ENCODE assay signal across 19 cellular contexts in the genomic region with DNA sequence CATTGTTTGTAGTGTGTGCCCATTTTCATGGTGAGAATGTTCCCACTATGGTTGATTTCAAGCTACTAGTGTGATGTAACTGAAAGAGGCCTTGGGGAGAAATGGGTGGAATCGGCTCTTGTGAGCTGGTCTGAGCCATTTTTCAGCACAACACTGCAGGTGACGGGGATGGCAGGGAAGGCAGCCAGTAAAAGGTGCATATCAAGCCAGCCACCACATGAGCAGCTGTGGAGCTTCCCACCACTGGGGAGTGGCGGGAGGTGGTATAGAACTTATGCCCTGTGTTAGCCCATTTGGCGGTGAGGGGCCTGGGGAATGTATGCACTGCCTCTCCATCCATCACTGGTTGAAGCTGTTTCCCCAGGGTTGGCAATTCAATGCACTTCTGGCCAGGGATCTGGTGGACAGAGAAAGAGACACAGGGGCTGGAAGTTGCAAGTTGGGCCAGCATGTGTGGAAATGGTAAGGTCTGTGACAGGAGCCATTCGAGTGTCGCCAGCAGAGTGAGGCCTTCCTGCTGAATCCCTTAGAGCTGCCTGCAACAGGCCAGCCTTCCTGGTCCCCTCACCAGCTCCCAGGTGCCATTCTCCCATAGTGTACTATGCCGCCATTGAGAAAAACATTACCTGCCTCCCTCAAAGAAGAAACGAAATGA. TPM values are rescaled to one million over a fixed set of nuclear protein-coding genes. Genes with fewer than 3 reads are reported as not detected.
A peak's percentile ranks its signal among the peaks of the same experiment; 100 is the strongest.
DNase-seq lines count a peak whose midpoint lies in the region; ATAC-seq, FAIRE-seq and TF ChIP-seq lines count a peak whose summit lies in the region.
"Had no signal": no experiment of that assay in that cellular context is flagged by ENCODE, and none has a peak within 500 bp of the region (broad histone marks: within the 10 kb centered on the region; RNA-seq: fewer than 3 reads in every experiment).

No MANE protein-coding gene starts in this region.

- peaks cover 4% of the 10 kb centered on the region for H3K4me1 Mint-ChIP-seq in activated CD8-positive, alpha-beta T cell treated with anti-CD3 and anti-CD28 coated beads, Interleukin-2, amount 10 ng/mL, durations not matched to agents 7 days and 5 days (ENCODE audit: low read depth)
- peaks cover 9% of the 10 kb centered on the region for H3K4me1 Mint-ChIP-seq in activated CD8-positive, alpha-beta T cell treated with anti-CD3 and anti-CD28 coated beads for 36 hours (ENCODE audit: low read depth)
- H3K4me1 Mint-ChIP-seq in neural crest cell: peaks cover 7% of the 10 kb centered on the region

- peaks cover 0 to 2% (median 0%) of the 10 kb centered on the region in 4 experiments; a peak in 1 of 7 replicates for H3K27me3 ChIP-seq in H1 (replicated peaks in 1 of 4; ENCODE audit: control insufficient read depth in 3 of 4, extremely low read depth in 1 of 4, insufficient read depth in 3 of 4, low read length in 3 of 4)
- H3K27me3 ChIP-seq: BLaER1 treated with 17β-estradiol and CSF1 and Interleukin-3, amounts not matched to agents 10 nM and 100 nM had no signal

- no peak for TF ChIP-seq EP300 in H1 (IDR thresholded peaks at IDR 0.05; ENCODE audit: borderline replicate concordance in 1 of 2, low read depth in 2 of 2, low read length in 2 of 2)

- no peak overlapping the region for H2BK12ac ChIP-seq in H1 (ENCODE audit: low read depth, low read length)

- H3K23me2 ChIP-seq in H1 (ENCODE audit: low read depth, low read length): peaks cover 2% of the 10 kb centered on the region; the same call in 1 of the 2 replicates

- no peak overlapping the region for H3K9ac ChIP-seq in H1 (replicated peaks in 1 of 4; ENCODE audit: extremely low read depth in 1 of 4, low read depth in 3 of 4, low read length in 3 of 4)
- H3K9ac ChIP-seq: BLaER1 treated with 17β-estradiol and CSF1 and Interleukin-3, amounts not matched to agents 10 nM and 100 nM had no signal

- no peak overlapping the region for H2BK5ac ChIP-seq in H1 (ENCODE audit: low read depth, low read length)

- H4K8ac ChIP-seq in H1 (ENCODE audit: extremely low read depth, insufficient read depth, low read length): no peak overlapping the region

- no peak for FAIRE-seq in H1 (lab: Jason Lieb, UNC)
- FAIRE-seq: GM12878, HepG2 had no signal

- CTCF ChIA-PET in activated CD8-positive, alpha-beta T cell treated with anti-CD3 and anti-CD28 coated beads, Interleukin-2, amount 10 ng/mL, durations not matched to agents 7 days and 5 days (lab: Charles Lee): no interaction called here
- CTCF ChIA-PET in activated CD8-positive, alpha-beta T cell treated with anti-CD3 and anti-CD28 coated beads for 36 hours (lab: Charles Lee): interaction anchor here (1.1 kb wide), 1 partner anchor 109 kb away, joined by 3 read pairs; no protein-coding TSS in a partner anchor
- CTCF ChIA-PET in H1 (lab: Charles Lee; ENCODE audit: partially characterized antibody): interaction anchor here (0.6 to 1.0 kb wide), 6 partner anchors 21 to 1493 kb away, joined by 3 to 6 read pairs (median 3); no protein-coding TSS in a partner anchor

- no peaks in the 10 kb centered on the region for H3K36me3 Mint-ChIP-seq in activated CD8-positive, alpha-beta T cell treated with anti-CD3 and anti-CD28 coated beads, Interleukin-2, amount 10 ng/mL, durations not matched to agents 7 days and 5 days (ENCODE audit: low read depth)
- H3K36me3 Mint-ChIP-seq in activated CD8-positive, alpha-beta T cell treated with anti-CD3 and anti-CD28 coated beads for 36 hours (ENCODE audit: low read depth): no peaks in the 10 kb centered on the region
- H3K36me3 Mint-ChIP-seq in neural crest cell (ENCODE audit: low read depth): no peaks in the 10 kb centered on the region
- H3K36me3 Mint-ChIP-seq: CD8-positive, alpha-beta T cell; IgD-negative memory B cell had no signal

- no peak overlapping the region for H3K27ac Mint-ChIP-seq in activated CD8-positive, alpha-beta T cell treated with anti-CD3 and anti-CD28 coated beads, Interleukin-2, amount 10 ng/mL, durations not matched to agents 7 days and 5 days
- no peak overlapping the region for H3K27ac Mint-ChIP-seq in activated CD8-positive, alpha-beta T cell treated with anti-CD3 and anti-CD28 coated beads for 36 hours
- H3K27ac Mint-ChIP-seq in neural crest cell (ENCODE audit: unreplicated experiment): peak overlapping the region; percentile 40
- H3K27ac Mint-ChIP-seq: B cell; CD8-positive, alpha-beta T cell; H9; IgD-negative memory B cell had no signal

- H3K14ac ChIP-seq in H1 (ENCODE audit: insufficient read length): no peak overlapping the region

- H3K4me2 ChIP-seq in H1 (ENCODE audit: insufficient read depth in 1 of 2, low read depth in 2 of 2, low read length in 2 of 2): no peak overlapping the region
- H3K4me2 ChIP-seq: BLaER1 treated with 17β-estradiol and CSF1 and Interleukin-3, amounts not matched to agents 10 nM and 100 nM had no signal

- no peak overlapping the region for H3K4me3 Mint-ChIP-seq in activated CD8-positive, alpha-beta T cell treated with anti-CD3 and anti-CD28 coated beads, Interleukin-2, amount 10 ng/mL, durations not matched to agents 7 days and 5 days
- no peak overlapping the region for H3K4me3 Mint-ChIP-seq in activated CD8-positive, alpha-beta T cell treated with anti-CD3 and anti-CD28 coated beads for 36 hours
- no peak overlapping the region for H3K4me3 Mint-ChIP-seq in neural crest cell
- H3K4me3 Mint-ChIP-seq: B cell; CD8-positive, alpha-beta T cell; H9; IgD-negative memory B cell had no signal

- no peak overlapping the region for H3K18ac ChIP-seq in H1 (ENCODE audit: extremely low read depth, low read length)

- 91% methylated on average over 8 of the region's 8 CpGs; no CpG with 5 or more reads in 1 of the 2 experiments for WGBS in H1 (ENCODE audit: extremely low coverage in 1 of 2, insufficient coverage in 1 of 2, insufficient read length in 1 of 2, insufficient replicate concordance in 2 of 2, low coverage in 1 of 2, low lambda C conversion rate in 2 of 2, missing lambda C conversion rate in 1 of 2), 2 experiments

- no peaks in the 10 kb centered on the region for H3K79me2 ChIP-seq in H1 (ENCODE audit: control insufficient read depth in 1 of 2, insufficient read depth in 2 of 2, low read length in 2 of 2)

- no peaks in the 10 kb centered on the region for H4K20me1 ChIP-seq in H1 (replicated peaks in 1 of 2; ENCODE audit: control insufficient read depth in 1 of 2, insufficient read depth in 2 of 2, low read length in 2 of 2)
- H4K20me1 ChIP-seq: BLaER1 treated with 17β-estradiol and CSF1 and Interleukin-3, amounts not matched to agents 10 nM and 100 nM had no signal

- no peaks in the 10 kb centered on the region for H3K79me1 ChIP-seq in H1 (ENCODE audit: low read depth, low read length)

- no peak overlapping the region for H2BK120ac ChIP-seq in H1 (replicated peaks; ENCODE audit: low read depth, low read length)

- H3K56ac ChIP-seq in H1 (replicated peaks; ENCODE audit: insufficient read length, low read depth, low read length): no peak overlapping the region

- H2AFZ ChIP-seq in H1 (ENCODE audit: low read length): no peak overlapping the region

- no peak for TF ChIP-seq POLR2A in H1 (IDR thresholded peaks at IDR 0.05; ENCODE audit: control extremely low read depth in 1 of 2, low read depth in 2 of 2, low read length in 2 of 2)

- no peak overlapping the region for H4K91ac ChIP-seq in H1 (replicated peaks; ENCODE audit: insufficient read length, low read length)

- H2AK5ac ChIP-seq in H1 (ENCODE audit: low read depth, low read length): no peak overlapping the region

- POLR2A ChIA-PET in activated CD8-positive, alpha-beta T cell treated with anti-CD3 and anti-CD28 coated beads, Interleukin-2, amount 10 ng/mL, durations not matched to agents 7 days and 5 days (lab: Charles Lee): no interaction called here
- POLR2A ChIA-PET in activated CD8-positive, alpha-beta T cell treated with anti-CD3 and anti-CD28 coated beads for 36 hours (lab: Charles Lee): no interaction called here
- POLR2A ChIA-PET in H1 (lab: Charles Lee; ENCODE audit: partially characterized antibody): interaction anchor here (0.7 kb wide), 1 partner anchor 16 kb away, joined by 5 read pairs; no protein-coding TSS in a partner anchor

- peak; percentile 18 for DNase-seq in activated CD8-positive, alpha-beta T cell treated with anti-CD3 and anti-CD28 coated beads, Interleukin-2, amount 10 ng/mL, durations not matched to agents 7 days and 5 days
- no peak for DNase-seq in activated CD8-positive, alpha-beta T cell treated with anti-CD3 and anti-CD28 coated beads for 36 hours
- DNase-seq in H1 (ENCODE audit: low read depth in 1 of 2, low spot score in 2 of 2) (no peak), neural crest cell (ENCODE audit: low read depth, low spot score) (no peak), NCI-H146 treated with DMSO at 0.1 percent for 48 hours (lab: John Stamatoyannopoulos, UW; ENCODE audit: unreplicated experiment) (no peak)
- DNase-seq: 8988T, Calu3, DMS79 treated with DMSO at 0.1 percent for 48 hours, GF-D8, GOT3, H9 had no signal

- H3K4me3 ChIP-seq in H1 (ENCODE audit: extremely low read depth in 1 of 4, insufficient read depth in 2 of 4, low read depth in 3 of 4, low read length in 4 of 4): no peak overlapping the region
- H3K4me3 ChIP-seq: BLaER1 treated with 17β-estradiol and CSF1 and Interleukin-3, amounts not matched to agents 10 nM and 100 nM; GM12878 had no signal

- no peak for TF ChIP-seq RAD21 in H1 (IDR thresholded peaks at IDR 0.05 in 1 of 2, conservative IDR thresholded peaks at IDR 0.05 in 1 of 2; ENCODE audit: low read depth in 2 of 2, low read length in 2 of 2)

- intact Hi-C loops in activated CD8-positive, alpha-beta T cell treated with anti-CD3 and anti-CD28 coated beads for 36 hours (cut with micrococcal nuclease): no loop called here

- ATAC-seq in activated CD8-positive, alpha-beta T cell treated with anti-CD3 and anti-CD28 coated beads, Interleukin-2, amount 10 ng/mL, durations not matched to agents 7 days and 5 days: no peak
- ATAC-seq in activated CD8-positive, alpha-beta T cell treated with anti-CD3 and anti-CD28 coated beads for 36 hours: no peak
- no peak for ATAC-seq in GM18868 (IDR thresholded peaks at IDR 0.05; ENCODE audit: unreplicated experiment)
- ATAC-seq in GM18909 (IDR thresholded peaks at IDR 0.05; ENCODE audit: poor library complexity, unreplicated experiment): no peak
- ATAC-seq: CD8-positive, alpha-beta T cell; GM12878 had no signal

- H4K5ac ChIP-seq in H1 (ENCODE audit: insufficient read length, low read depth, low read length): no peak overlapping the region

- H2BK15ac ChIP-seq in H1 (ENCODE audit: low read length): no peak overlapping the region

- H3K27ac ChIP-seq in H1 (ENCODE audit: low read depth, low read length): no peak overlapping the region
- H3K27ac ChIP-seq: BLaER1 treated with 17β-estradiol and CSF1 and Interleukin-3, amounts not matched to agents 10 nM and 100 nM had no signal

- no peak overlapping the region for H3K23ac ChIP-seq in H1 (ENCODE audit: insufficient read length)

- no peak overlapping the region for H2BK20ac ChIP-seq in H1 (ENCODE audit: low read length)

- H3K4me1 ChIP-seq in H1 (replicated peaks in 1 of 4; ENCODE audit: control insufficient read depth in 3 of 4, insufficient read depth in 4 of 4, low read length in 3 of 4): no peaks in the 10 kb centered on the region

- peak overlapping the region; percentile 35 for H3K4ac ChIP-seq in H1 (replicated peaks; ENCODE audit: insufficient read length, low read depth, low read length)

- no peaks in the 10 kb centered on the region for H3K9me3 ChIP-seq in H1 (ENCODE audit: insufficient read depth in 2 of 2, low read depth in 1 of 2, low read length in 1 of 2)
- H3K9me3 ChIP-seq: BLaER1 treated with 17β-estradiol and CSF1 and Interleukin-3, amounts not matched to agents 10 nM and 100 nM had no signal

- no peaks in the 10 kb centered on the region for H3K36me3 ChIP-seq in H1 (ENCODE audit: control insufficient read depth in 2 of 4, insufficient read depth in 4 of 4, low read length in 3 of 4)
- H3K36me3 ChIP-seq: BLaER1 treated with 17β-estradiol and CSF1 and Interleukin-3, amounts not matched to agents 10 nM and 100 nM had no signal

- TF ChIP-seq CTCF in activated CD8-positive, alpha-beta T cell treated with anti-CD3 and anti-CD28 coated beads for 36 hours (IDR thresholded peaks at IDR 0.05): no peak
- no peak for TF ChIP-seq CTCF in H1 (IDR thresholded peaks at IDR 0.05; ENCODE audit: control extremely low read depth in 1 of 3, insufficient read depth in 1 of 3, low read depth in 1 of 3, low read length in 3 of 3)
- no peak for TF ChIP-seq CTCF in neural crest cell (conservative IDR thresholded peaks at IDR 0.05)

- no peaks in the 10 kb centered on the region for H3K9me3 Mint-ChIP-seq in activated CD8-positive, alpha-beta T cell treated with anti-CD3 and anti-CD28 coated beads, Interleukin-2, amount 10 ng/mL, durations not matched to agents 7 days and 5 days (ENCODE audit: insufficient read depth)
- H3K9me3 Mint-ChIP-seq in activated CD8-positive, alpha-beta T cell treated with anti-CD3 and anti-CD28 coated beads for 36 hours: no peaks in the 10 kb centered on the region
- no peaks in the 10 kb centered on the region for H3K9me3 Mint-ChIP-seq in neural crest cell
- H3K9me3 Mint-ChIP-seq: CD8-positive, alpha-beta T cell; H9; IgD-negative memory B cell had no signal

- H3K27me3 Mint-ChIP-seq in activated CD8-positive, alpha-beta T cell treated with anti-CD3 and anti-CD28 coated beads, Interleukin-2, amount 10 ng/mL, durations not matched to agents 7 days and 5 days (ENCODE audit: low read depth): no peaks in the 10 kb centered on the region
- H3K27me3 Mint-ChIP-seq in activated CD8-positive, alpha-beta T cell treated with anti-CD3 and anti-CD28 coated beads for 36 hours: no peaks in the 10 kb centered on the region
- no peaks in the 10 kb centered on the region for H3K27me3 Mint-ChIP-seq in neural crest cell (ENCODE audit: low read depth)
- H3K27me3 Mint-ChIP-seq: B cell had no signal

RNA-seq across cellular contexts. Expression of a gene that starts 31.7 kb away (rescaled TPM):
- 10 to 100 TPM; 88.9 to 90.4 TPM for total RNA-seq in activated CD8-positive, alpha-beta T cell treated with anti-CD3 and anti-CD28 coated beads, Interleukin-2, amount 10 ng/mL, durations not matched to agents 7 days and 5 days
- total RNA-seq in activated CD8-positive, alpha-beta T cell treated with anti-CD3 and anti-CD28 coated beads for 36 hours: 10 to 100 TPM; 76.2 to 93.4 TPM
- 119 and 120 TPM in 2 replicates for total RNA-seq in H1 (2021; fragmentation: NEBNext Ultra II Directional; extraction: Animal tissue kit (Norgen Biotek cat#: 25700))
- 27.7 and 42.5 TPM in 2 replicates for polyA plus RNA-seq in H1 (2011; rRNA removed)
- polyA plus RNA-seq in H1 (2011; cell fraction: cytosol; rRNA removed): 45.8 TPM
- polyA plus RNA-seq in H1 (2011; cell fraction: nucleus; rRNA removed): 101 TPM
- polyA plus RNA-seq in H1 (2012, experiment 1 of 2): 76.6 to 117 TPM (median 91.0 TPM) in 4 replicates
- 11.0 TPM for polyA plus RNA-seq in H1 (2012, experiment 2 of 2)
- polyA plus RNA-seq in H1 (2013, experiment 1 of 2): 160 TPM
- 158 TPM for polyA plus RNA-seq in H1 (2013, experiment 2 of 2)
- 69.2 and 75.1 TPM in 2 replicates for polyA minus RNA-seq in H1 (2011; rRNA and poly(A)+ RNA removed)
- 31.0 TPM for polyA minus RNA-seq in H1 (2011; cell fraction: cytosol; rRNA and poly(A)+ RNA removed)
- polyA minus RNA-seq in H1 (2011; cell fraction: nucleus; rRNA and poly(A)+ RNA removed): 169 TPM
- total RNA-seq in neural crest cell: 130 and 163 TPM in 2 replicates
